Comparison of ENCODE assay signal across 14 cellular contexts in genomic region chr18:73719611-73720010, GRCh38.
"Had no signal": no experiment of that assay in that cellular context is flagged by ENCODE, and none has a peak within 500 bp of the region (broad histone marks: within the 10 kb centered on the region; RNA-seq: fewer than 3 reads in every experiment).

No MANE protein-coding gene starts in this region.

- FAIRE-seq: colon, endometrium, pancreas had no signal

- DNase-seq: activated CD4-positive, alpha-beta T cell treated with anti-CD3 and anti-CD28 coated beads for 48 hours; activated CD8-positive, alpha-beta T cell treated with anti-CD3 and anti-CD28 coated beads for 36 hours; activated gamma-delta T cell; activated T-cell treated with anti-CD3 and anti-CD28 coated beads, Interleukin-2, amount 50 U/mL, for 48 hours; islet precursor cell; left lung; mucosa of descending colon; naive thymus-derived CD4-positive, alpha-beta T cell; pancreas; stimulated activated CD4-positive, alpha-beta T cell treated with anti-CD3 and anti-CD28 coated beads, Interleukin-1b, Interleukin-23, amount 100 ng/mL, for 48 hours; stomach; testis had no signal
